Comparison of ENCODE assay signal across 1 cellular context in the genomic region with DNA sequence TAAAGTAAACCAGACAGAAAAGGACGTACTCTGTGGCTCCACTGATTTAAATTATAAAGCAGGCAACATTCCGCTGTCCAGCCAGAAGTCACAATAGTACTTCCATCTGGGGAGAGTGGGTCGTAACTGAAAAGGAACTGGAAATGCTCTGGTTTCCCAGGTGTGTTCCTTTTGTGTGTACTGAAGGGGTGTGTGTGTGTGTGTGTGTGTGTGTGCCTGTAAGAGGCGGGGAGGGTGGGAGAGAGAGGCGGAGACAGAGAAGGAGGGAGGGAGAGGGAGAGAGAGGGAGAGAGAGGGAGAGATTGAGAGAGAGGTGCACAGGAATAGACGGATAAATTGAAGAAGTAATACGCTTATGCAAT.
TF ChIP-seq lines count a peak whose summit lies in the region.

No MANE protein-coding gene starts in this region.

TF ChIP-seq in K562, 482 proteins besides CTCF, POLR2A, EP300 and RAD21 (continued from another document and continues in another):
- TF ChIP-seq CLOCK (CRISPR knock-in tag; IDR thresholded peaks at IDR 0.05; ENCODE audit: borderline replicate concordance) (no peak), ZNF197 (CRISPR knock-in tag; IDR thresholded peaks at IDR 0.05; ENCODE audit: low read depth) (no peak), MTF1 (CRISPR knock-in tag; IDR thresholded peaks at IDR 0.05; ENCODE audit: borderline replicate concordance) (no peak), ZNF354B (CRISPR knock-in tag; IDR thresholded peaks at IDR 0.05) (no peak), DACH1 (IDR thresholded peaks at IDR 0.05; ENCODE audit: partially characterized antibody) (no peak), FOSL1 (tag; conservative IDR thresholded peaks at IDR 0.05) (no peak), TGIF2 (CRISPR knock-in tag; IDR thresholded peaks at IDR 0.05) (no peak), HNRNPH1 (optimal IDR thresholded peaks at IDR 0.05; ENCODE audit: low read depth, low read length) (no peak), GATAD2A (IDR thresholded peaks at IDR 0.05) (peak; percentile 97), LEF1 (IDR thresholded peaks at IDR 0.05) (0 out of 2 replicates have a peak, but pooled peaks have one; percentile 14), RCOR1 (IDR thresholded peaks at IDR 0.05; ENCODE audit: borderline replicate concordance in 1 of 2, low read depth in 2 of 2, low read length in 2 of 2) (peak; percentile 29 to 49; a peak in 1 of 4 replicates), MAX (CRISPR knock-in tag; IDR thresholded peaks at IDR 0.05) (no peak), ZNF785 (CRISPR knock-in tag; IDR thresholded peaks at IDR 0.05) (no peak), FOXK2 (conservative IDR thresholded peaks at IDR 0.05 in 1 of 2, IDR thresholded peaks at IDR 0.05 in 1 of 2; ENCODE audit: low read depth in 2 of 2) (peak; percentile 59 to 74; a peak in 3 of 4 replicates), ATF3 (IDR thresholded peaks at IDR 0.05) (no peak), ATF3 (CRISPR knock-in tag; conservative IDR thresholded peaks at IDR 0.05) (no peak), CTBP1 (IDR thresholded peaks at IDR 0.05; ENCODE audit: borderline replicate concordance) (peak; percentile 56; the same call in 1 of the 2 replicates), ZNF507 (tag; conservative IDR thresholded peaks at IDR 0.05) (no peak), ZBTB7A (IDR thresholded peaks at IDR 0.05; ENCODE audit: borderline replicate concordance, control insufficient read depth, low read depth, low read length) (no peak), RBM25 (IDR thresholded peaks at IDR 0.05; ENCODE audit: low read depth, low read length, severe bottlenecking) (no peak), TFAP4 (CRISPR knock-in tag; IDR thresholded peaks at IDR 0.05; ENCODE audit: borderline replicate concordance) (no peak), KLF6 (CRISPR knock-in tag; IDR thresholded peaks at IDR 0.05; ENCODE audit: borderline replicate concordance) (no peak), NUFIP1 (IDR thresholded peaks at IDR 0.05; ENCODE audit: partially characterized antibody) (no peak), SOX6 (IDR thresholded peaks at IDR 0.05) (no peak), SMAD3 (CRISPR knock-in tag; conservative IDR thresholded peaks at IDR 0.05) (no peak), CBFA2T3 (IDR thresholded peaks at IDR 0.05) (peak; percentile 27; the same call in 1 of the 2 replicates), TCF7 (IDR thresholded peaks at IDR 0.05; ENCODE audit: borderline replicate concordance) (no peak)
- TF ChIP-seq, protein P1, sequence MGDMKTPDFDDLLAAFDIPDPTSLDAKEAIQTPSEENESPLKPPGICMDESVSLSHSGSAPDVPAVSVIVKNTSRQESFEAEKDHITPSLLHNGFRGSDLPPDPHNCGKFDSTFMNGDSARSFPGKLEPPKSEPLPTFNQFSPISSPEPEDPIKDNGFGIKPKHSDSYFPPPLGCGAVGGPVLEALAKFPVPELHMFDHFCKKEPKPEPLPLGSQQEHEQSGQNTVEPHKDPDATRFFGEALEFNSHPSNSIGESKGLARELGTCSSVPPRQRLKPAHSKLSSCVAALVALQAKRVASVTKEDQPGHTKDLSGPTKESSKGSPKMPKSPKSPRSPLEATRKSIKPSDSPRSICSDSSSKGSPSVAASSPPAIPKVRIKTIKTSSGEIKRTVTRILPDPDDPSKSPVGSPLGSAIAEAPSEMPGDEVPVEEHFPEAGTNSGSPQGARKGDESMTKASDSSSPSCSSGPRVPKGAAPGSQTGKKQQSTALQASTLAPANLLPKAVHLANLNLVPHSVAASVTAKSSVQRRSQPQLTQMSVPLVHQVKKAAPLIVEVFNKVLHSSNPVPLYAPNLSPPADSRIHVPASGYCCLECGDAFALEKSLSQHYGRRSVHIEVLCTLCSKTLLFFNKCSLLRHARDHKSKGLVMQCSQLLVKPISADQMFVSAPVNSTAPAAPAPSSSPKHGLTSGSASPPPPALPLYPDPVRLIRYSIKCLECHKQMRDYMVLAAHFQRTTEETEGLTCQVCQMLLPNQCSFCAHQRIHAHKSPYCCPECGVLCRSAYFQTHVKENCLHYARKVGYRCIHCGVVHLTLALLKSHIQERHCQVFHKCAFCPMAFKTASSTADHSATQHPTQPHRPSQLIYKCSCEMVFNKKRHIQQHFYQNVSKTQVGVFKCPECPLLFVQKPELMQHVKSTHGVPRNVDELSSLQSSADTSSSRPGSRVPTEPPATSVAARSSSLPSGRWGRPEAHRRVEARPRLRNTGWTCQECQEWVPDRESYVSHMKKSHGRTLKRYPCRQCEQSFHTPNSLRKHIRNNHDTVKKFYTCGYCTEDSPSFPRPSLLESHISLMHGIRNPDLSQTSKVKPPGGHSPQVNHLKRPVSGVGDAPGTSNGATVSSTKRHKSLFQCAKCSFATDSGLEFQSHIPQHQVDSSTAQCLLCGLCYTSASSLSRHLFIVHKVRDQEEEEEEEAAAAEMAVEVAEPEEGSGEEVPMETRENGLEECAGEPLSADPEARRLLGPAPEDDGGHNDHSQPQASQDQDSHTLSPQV (IDR thresholded peaks at IDR 0.05) = no peak
- TF ChIP-seq, protein P2, sequence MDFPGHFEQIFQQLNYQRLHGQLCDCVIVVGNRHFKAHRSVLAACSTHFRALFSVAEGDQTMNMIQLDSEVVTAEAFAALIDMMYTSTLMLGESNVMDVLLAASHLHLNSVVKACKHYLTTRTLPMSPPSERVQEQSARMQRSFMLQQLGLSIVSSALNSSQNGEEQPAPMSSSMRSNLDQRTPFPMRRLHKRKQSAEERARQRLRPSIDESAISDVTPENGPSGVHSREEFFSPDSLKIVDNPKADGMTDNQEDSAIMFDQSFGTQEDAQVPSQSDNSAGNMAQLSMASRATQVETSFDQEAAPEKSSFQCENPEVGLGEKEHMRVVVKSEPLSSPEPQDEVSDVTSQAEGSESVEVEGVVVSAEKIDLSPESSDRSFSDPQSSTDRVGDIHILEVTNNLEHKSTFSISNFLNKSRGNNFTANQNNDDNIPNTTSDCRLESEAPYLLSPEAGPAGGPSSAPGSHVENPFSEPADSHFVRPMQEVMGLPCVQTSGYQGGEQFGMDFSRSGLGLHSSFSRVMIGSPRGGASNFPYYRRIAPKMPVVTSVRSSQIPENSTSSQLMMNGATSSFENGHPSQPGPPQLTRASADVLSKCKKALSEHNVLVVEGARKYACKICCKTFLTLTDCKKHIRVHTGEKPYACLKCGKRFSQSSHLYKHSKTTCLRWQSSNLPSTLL (IDR thresholded peaks at IDR 0.05) = no peak
- TF ChIP-seq, protein P3, sequence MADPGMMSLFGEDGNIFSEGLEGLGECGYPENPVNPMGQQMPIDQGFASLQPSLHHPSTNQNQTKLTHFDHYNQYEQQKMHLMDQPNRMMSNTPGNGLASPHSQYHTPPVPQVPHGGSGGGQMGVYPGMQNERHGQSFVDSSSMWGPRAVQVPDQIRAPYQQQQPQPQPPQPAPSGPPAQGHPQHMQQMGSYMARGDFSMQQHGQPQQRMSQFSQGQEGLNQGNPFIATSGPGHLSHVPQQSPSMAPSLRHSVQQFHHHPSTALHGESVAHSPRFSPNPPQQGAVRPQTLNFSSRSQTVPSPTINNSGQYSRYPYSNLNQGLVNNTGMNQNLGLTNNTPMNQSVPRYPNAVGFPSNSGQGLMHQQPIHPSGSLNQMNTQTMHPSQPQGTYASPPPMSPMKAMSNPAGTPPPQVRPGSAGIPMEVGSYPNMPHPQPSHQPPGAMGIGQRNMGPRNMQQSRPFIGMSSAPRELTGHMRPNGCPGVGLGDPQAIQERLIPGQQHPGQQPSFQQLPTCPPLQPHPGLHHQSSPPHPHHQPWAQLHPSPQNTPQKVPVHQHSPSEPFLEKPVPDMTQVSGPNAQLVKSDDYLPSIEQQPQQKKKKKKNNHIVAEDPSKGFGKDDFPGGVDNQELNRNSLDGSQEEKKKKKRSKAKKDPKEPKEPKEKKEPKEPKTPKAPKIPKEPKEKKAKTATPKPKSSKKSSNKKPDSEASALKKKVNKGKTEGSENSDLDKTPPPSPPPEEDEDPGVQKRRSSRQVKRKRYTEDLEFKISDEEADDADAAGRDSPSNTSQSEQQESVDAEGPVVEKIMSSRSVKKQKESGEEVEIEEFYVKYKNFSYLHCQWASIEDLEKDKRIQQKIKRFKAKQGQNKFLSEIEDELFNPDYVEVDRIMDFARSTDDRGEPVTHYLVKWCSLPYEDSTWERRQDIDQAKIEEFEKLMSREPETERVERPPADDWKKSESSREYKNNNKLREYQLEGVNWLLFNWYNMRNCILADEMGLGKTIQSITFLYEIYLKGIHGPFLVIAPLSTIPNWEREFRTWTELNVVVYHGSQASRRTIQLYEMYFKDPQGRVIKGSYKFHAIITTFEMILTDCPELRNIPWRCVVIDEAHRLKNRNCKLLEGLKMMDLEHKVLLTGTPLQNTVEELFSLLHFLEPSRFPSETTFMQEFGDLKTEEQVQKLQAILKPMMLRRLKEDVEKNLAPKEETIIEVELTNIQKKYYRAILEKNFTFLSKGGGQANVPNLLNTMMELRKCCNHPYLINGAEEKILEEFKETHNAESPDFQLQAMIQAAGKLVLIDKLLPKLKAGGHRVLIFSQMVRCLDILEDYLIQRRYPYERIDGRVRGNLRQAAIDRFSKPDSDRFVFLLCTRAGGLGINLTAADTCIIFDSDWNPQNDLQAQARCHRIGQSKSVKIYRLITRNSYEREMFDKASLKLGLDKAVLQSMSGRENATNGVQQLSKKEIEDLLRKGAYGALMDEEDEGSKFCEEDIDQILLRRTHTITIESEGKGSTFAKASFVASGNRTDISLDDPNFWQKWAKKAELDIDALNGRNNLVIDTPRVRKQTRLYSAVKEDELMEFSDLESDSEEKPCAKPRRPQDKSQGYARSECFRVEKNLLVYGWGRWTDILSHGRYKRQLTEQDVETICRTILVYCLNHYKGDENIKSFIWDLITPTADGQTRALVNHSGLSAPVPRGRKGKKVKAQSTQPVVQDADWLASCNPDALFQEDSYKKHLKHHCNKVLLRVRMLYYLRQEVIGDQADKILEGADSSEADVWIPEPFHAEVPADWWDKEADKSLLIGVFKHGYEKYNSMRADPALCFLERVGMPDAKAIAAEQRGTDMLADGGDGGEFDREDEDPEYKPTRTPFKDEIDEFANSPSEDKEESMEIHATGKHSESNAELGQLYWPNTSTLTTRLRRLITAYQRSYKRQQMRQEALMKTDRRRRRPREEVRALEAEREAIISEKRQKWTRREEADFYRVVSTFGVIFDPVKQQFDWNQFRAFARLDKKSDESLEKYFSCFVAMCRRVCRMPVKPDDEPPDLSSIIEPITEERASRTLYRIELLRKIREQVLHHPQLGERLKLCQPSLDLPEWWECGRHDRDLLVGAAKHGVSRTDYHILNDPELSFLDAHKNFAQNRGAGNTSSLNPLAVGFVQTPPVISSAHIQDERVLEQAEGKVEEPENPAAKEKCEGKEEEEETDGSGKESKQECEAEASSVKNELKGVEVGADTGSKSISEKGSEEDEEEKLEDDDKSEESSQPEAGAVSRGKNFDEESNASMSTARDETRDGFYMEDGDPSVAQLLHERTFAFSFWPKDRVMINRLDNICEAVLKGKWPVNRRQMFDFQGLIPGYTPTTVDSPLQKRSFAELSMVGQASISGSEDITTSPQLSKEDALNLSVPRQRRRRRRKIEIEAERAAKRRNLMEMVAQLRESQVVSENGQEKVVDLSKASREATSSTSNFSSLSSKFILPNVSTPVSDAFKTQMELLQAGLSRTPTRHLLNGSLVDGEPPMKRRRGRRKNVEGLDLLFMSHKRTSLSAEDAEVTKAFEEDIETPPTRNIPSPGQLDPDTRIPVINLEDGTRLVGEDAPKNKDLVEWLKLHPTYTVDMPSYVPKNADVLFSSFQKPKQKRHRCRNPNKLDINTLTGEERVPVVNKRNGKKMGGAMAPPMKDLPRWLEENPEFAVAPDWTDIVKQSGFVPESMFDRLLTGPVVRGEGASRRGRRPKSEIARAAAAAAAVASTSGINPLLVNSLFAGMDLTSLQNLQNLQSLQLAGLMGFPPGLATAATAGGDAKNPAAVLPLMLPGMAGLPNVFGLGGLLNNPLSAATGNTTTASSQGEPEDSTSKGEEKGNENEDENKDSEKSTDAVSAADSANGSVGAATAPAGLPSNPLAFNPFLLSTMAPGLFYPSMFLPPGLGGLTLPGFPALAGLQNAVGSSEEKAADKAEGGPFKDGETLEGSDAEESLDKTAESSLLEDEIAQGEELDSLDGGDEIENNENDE (IDR thresholded peaks at IDR 0.05; ENCODE audit: low read depth, low read length) = no peak
- TF ChIP-seq, protein P4, sequence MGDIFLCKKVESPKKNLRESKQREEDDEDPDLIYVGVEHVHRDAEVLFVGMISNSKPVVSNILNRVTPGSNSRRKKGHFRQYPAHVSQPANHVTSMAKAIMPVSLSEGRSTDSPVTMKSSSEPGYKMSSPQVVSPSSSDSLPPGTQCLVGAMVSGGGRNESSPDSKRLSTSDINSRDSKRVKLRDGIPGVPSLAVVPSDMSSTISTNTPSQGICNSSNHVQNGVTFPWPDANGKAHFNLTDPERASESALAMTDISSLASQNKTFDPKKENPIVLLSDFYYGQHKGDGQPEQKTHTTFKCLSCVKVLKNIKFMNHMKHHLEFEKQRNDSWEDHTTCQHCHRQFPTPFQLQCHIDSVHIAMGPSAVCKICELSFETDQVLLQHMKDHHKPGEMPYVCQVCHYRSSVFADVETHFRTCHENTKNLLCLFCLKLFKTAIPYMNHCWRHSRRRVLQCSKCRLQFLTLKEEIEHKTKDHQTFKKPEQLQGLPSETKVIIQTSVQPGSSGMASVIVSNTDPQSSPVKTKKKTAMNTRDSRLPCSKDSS (IDR thresholded peaks at IDR 0.05; ENCODE audit: low read depth, partially characterized antibody) = peak; percentile 22
